In genomic region chr3:65412591-65412990, GRCh38 we compare ENCODE assay signal across 9 cellular contexts.
A peak's percentile ranks its signal among the peaks of the same experiment; 100 is the strongest.
DNase-seq lines count a peak whose midpoint lies in the region; ATAC-seq and TF ChIP-seq lines count a peak whose summit lies in the region.
"Had no signal": no experiment of that assay in that cellular context is flagged by ENCODE, and none has a peak within 500 bp of the region (broad histone marks: within the 10 kb centered on the region; RNA-seq: fewer than 3 reads in every experiment).

No MANE protein-coding gene starts in this region.

- in situ Hi-C loops in G401 (cut with HindIII; ENCODE audit: low sequenced_read_pairs): no loop called here

- peak; percentile 80 for DNase-seq in G401 (ENCODE audit: low spot score)
- DNase-seq in NCI-H2227 (lab: John Stamatoyannopoulos, UW; ENCODE audit: unreplicated experiment): peak; percentile 21
- peak; percentile 15 for DNase-seq in endothelial cell (ENCODE audit: low spot score)
- peak; percentile 49 for DNase-seq in nephron progenitor cell
- no peak for DNase-seq in OCI-M1 (lab: John Stamatoyannopoulos, UW)
- no peak for DNase-seq in stimulated activated CD8-positive, alpha-beta memory T cell treated with anti-CD3 and anti-CD28 coated beads, Interleukin-4, amount 100 ng/mL, for 48 hours
- DNase-seq: T-helper 17 cell had no signal

- peaks cover 48% of the 10 kb centered on the region for H3K4me1 Mint-ChIP-seq in endothelial cell (ENCODE audit: unreplicated experiment)
- H3K4me1 Mint-ChIP-seq in nephron progenitor cell: peaks cover 96% of the 10 kb centered on the region
- H3K4me1 Mint-ChIP-seq: T-helper 17 cell had no signal

- ATAC-seq in GM19452 (IDR thresholded peaks at IDR 0.05; ENCODE audit: unreplicated experiment): no peak
- no peak for ATAC-seq in HG02870 (IDR thresholded peaks at IDR 0.05; ENCODE audit: unreplicated experiment)
- ATAC-seq: T-helper 17 cell had no signal

- H3K27me3 Mint-ChIP-seq in endothelial cell (ENCODE audit: unreplicated experiment): no peaks in the 10 kb centered on the region
- H3K27me3 Mint-ChIP-seq in nephron progenitor cell (ENCODE audit: low read depth, poor library complexity): no peaks in the 10 kb centered on the region
- H3K27me3 Mint-ChIP-seq: T-helper 17 cell had no signal

- H3K4me3 Mint-ChIP-seq in endothelial cell (ENCODE audit: unreplicated experiment): no peak overlapping the region
- peak overlapping the region; percentile 47 for H3K4me3 Mint-ChIP-seq in nephron progenitor cell
- H3K4me3 Mint-ChIP-seq: T-helper 17 cell had no signal

- H3K27ac Mint-ChIP-seq in endothelial cell (ENCODE audit: unreplicated experiment): no peak overlapping the region
- peak overlapping the region; percentile 66 for H3K27ac Mint-ChIP-seq in nephron progenitor cell

- H3K9me3 Mint-ChIP-seq in endothelial cell (ENCODE audit: unreplicated experiment): no peaks in the 10 kb centered on the region
- H3K9me3 Mint-ChIP-seq in nephron progenitor cell: no peaks in the 10 kb centered on the region

- TF ChIP-seq CTCF in endothelial cell (IDR thresholded peaks at IDR 0.05; ENCODE audit: unreplicated experiment): no peak
- peak; percentile 25 for TF ChIP-seq CTCF in nephron progenitor cell (IDR thresholded peaks at IDR 0.05)

- H3K36me3 Mint-ChIP-seq in endothelial cell (ENCODE audit: low read depth, unreplicated experiment): no peaks in the 10 kb centered on the region
- H3K36me3 Mint-ChIP-seq in nephron progenitor cell (ENCODE audit: low read depth): peaks cover 8% of the 10 kb centered on the region

Comparison
In these comparisons a context has a peak if more than half of its experiments do, and no peak if none do; other contexts are left out.
1. DNase-seq: peak in G401 (single experiment), NCI-H2227 (single experiment), endothelial cell (single experiment) and nephron progenitor cell (single experiment); none in OCI-M1 (single experiment) and stimulated activated CD8-positive, alpha-beta memory T cell treated with anti-CD3 and anti-CD28 coated beads, Interleukin-4, amount 100 ng/mL, for 48 hours (single experiment).